In the genomic region with DNA sequence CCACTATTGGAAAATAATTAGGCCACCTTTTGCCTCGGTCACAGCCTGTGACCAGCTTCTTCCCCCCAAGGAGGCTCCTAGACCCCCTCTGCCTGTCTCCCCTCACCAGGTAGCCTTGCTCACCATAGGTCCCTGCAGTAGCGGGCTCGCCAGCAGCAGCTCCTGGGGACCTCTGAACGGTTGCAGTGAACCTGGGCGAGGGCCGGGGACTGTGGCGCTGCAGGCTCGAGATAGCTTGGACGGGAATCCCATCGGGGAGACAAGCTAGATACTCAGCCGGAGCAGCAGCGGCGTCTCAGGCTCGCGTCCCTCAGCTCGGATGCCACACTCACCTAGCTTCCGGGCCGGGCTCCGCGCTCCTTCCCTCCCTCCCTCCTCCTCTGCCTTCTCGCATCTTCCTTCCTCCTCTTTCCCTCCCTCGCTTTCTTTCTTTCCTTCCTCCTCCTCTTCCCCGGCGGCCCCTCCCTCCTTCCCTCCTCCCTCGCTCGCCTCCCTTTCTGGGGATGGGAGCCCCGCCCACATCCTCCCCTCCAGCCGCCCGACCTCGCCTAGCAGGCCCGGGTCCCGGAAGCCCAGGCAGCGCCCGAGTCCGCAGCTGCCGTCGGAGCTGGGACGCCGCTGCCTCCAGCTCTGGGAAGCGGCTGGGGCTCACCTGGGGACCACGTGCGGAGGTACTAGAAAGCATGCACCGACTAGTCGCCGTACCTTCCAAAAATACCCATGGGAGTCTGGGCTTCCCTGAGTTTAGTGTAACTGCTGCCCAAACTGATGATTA, we compare ENCODE assay signal across 8 cellular contexts. TPM values are rescaled to one million over a fixed set of nuclear protein-coding genes. Genes with fewer than 3 reads are reported as not detected.
A peak's percentile ranks its signal among the peaks of the same experiment; 100 is the strongest.
DNase-seq lines count a peak whose midpoint lies in the region; ATAC-seq, FAIRE-seq and TF ChIP-seq lines count a peak whose summit lies in the region.

A gene (minus strand): TSS at position 399 of the 775 bp plus-strand sequence. CDS start 4,603 bp downstream, outside the sequence.

- no TSS peak for BruUV-seq in PC-9 (replicated peaks; lab: Mats Ljungman, UMichigan)

- H4K20me1 ChIP-seq in PC-9 (ENCODE audit: insufficient read depth): no peaks in the 10 kb centered on the region

- peak in 2 of 4 donors; percentile 29 to 41 for TF ChIP-seq POLR2A in upper lobe of left lung (IDR thresholded peaks at IDR 0.05)

- peak within 1 kb of the TSS; percentile 96 for H3K4me2 ChIP-seq in PC-9

- H3K4me3 ChIP-seq in PC-9 (peak within 1 kb of the TSS; percentile 80), upper lobe of left lung (peak within 1 kb of the TSS; percentile 46 to 64 (median 56))

- H3K4me1 ChIP-seq in PC-9 (replicated peaks; ENCODE audit: insufficient read depth) (peaks cover 14% of the 10 kb centered on the region), upper lobe of left lung (peaks cover 4 to 51% (median 32%) of the 10 kb centered on the region in 4 donors)

- peaks cover 64 to 88% of the 10 kb centered on the region in 2 donors for H3K27me3 Mint-ChIP-seq in effector memory CD8-positive, alpha-beta T cell

- peaks cover 12% of the 10 kb centered on the region; the same call in 1 of the 2 replicates for H3F3A ChIP-seq in PC-9 (ENCODE audit: insufficient read depth, low read depth)

- no peak for TF ChIP-seq EP300 in upper lobe of left lung (IDR thresholded peaks at IDR 0.05)

- 3 to 4% methylated on average over 34 to 42 of the region's 45 CpGs for WGBS in upper lobe of left lung, 2 donors

- DNase-seq in NCI-H748 (lab: John Stamatoyannopoulos, UW; ENCODE audit: unreplicated experiment) (peak; percentile 68), NCI-H748 treated with DMSO at 0.1 percent for 48 hours (lab: John Stamatoyannopoulos, UW) (no peak), PC-9 (peak; percentile 71 to 93), lung microvascular endothelial cell (ENCODE audit: low read depth in 2 of 2) (peak; percentile 7 to 57), upper lobe of left lung (peak; percentile 80 to 91), RCC 7860 (ENCODE audit: low spot score) (no peak), NCI-H2029 (lab: John Stamatoyannopoulos, UW) (no peak)
- DNase-seq in effector memory CD8-positive, alpha-beta T cell: no peak

- no peak for TF ChIP-seq CTCF in PC-9 (conservative IDR thresholded peaks at IDR 0.05)
- no peak for TF ChIP-seq CTCF in upper lobe of left lung (IDR thresholded peaks at IDR 0.05)

- FAIRE-seq in RCC 7860 (lab: Jason Lieb, UNC): no peak

- no peak for ATAC-seq in effector memory CD8-positive, alpha-beta T cell (replicated peaks)
- peak; percentile 76 to 83 for ATAC-seq in upper lobe of left lung (ENCODE audit: low FRiP score in 2 of 2)

- no peaks in the 10 kb centered on the region for H3K9me3 ChIP-seq in PC-9 (ENCODE audit: insufficient read depth, low read depth)
- no peaks in the 10 kb centered on the region for H3K9me3 ChIP-seq in upper lobe of left lung

- H3K9me2 ChIP-seq in PC-9 (ENCODE audit: insufficient read depth): no peaks in the 10 kb centered on the region

- H3K27me3 ChIP-seq in PC-9 (ENCODE audit: insufficient read depth, low read depth) (no peaks in the 10 kb centered on the region), upper lobe of left lung (peaks cover 0 to 28% (median 4%) of the 10 kb centered on the region in 4 donors)

- CTCF ChIA-PET in PC-9 (lab: Charles Lee): interaction anchor here (0.6 to 1.7 kb wide), 4 partner anchors 214 to 1862 kb away, joined by 3 to 9 read pairs (median 4); no protein-coding TSS in a partner anchor

- H3K79me2 ChIP-seq in PC-9 (ENCODE audit: low read depth): peaks cover 34% of the 10 kb centered on the region

- no peaks in the 10 kb centered on the region for H3K9me3 Mint-ChIP-seq in effector memory CD8-positive, alpha-beta T cell

- H3K4me1 Mint-ChIP-seq in effector memory CD8-positive, alpha-beta T cell (ENCODE audit: low read depth in 2 of 2): peaks cover 0 to 12% of the 10 kb centered on the region in 2 donors

- H3K27ac Mint-ChIP-seq in effector memory CD8-positive, alpha-beta T cell: no peak within 1 kb of the TSS

- no peaks in the 10 kb centered on the region for H3K36me3 Mint-ChIP-seq in effector memory CD8-positive, alpha-beta T cell (ENCODE audit: insufficient read depth)

- H2AFZ ChIP-seq in PC-9: peak within 1 kb of the TSS; percentile 93

- intact Hi-C loops in PC-9 (cut with micrococcal nuclease; ENCODE audit: unreplicated experiment): loop anchor here (1.0 to 2.0 kb wide), 6 partner anchors 150 to 417 kb away; no protein-coding TSS in a partner anchor

- H3K4me3 Mint-ChIP-seq in effector memory CD8-positive, alpha-beta T cell: peak within 1 kb of the TSS; percentile 51 to 54

- H3K36me3 ChIP-seq in PC-9 (ENCODE audit: low read depth): 0 out of 2 replicates have a peak, but pooled peaks cover 10% of the 10 kb centered on the region
- no peaks in the 10 kb centered on the region for H3K36me3 ChIP-seq in upper lobe of left lung

- peak within 1 kb of the TSS; percentile 40 for H3K27ac ChIP-seq in PC-9
- peak within 1 kb of the TSS; percentile 13 to 89 (median 88) for H3K27ac ChIP-seq in upper lobe of left lung

- POLR2A ChIA-PET in PC-9 (lab: Charles Lee; ENCODE audit: unreplicated experiment): interaction anchor here (0.6 to 3.1 kb wide), 12 partner anchors 10 to 1435 kb away, joined by 3 to 60 read pairs (median 8); no protein-coding TSS in a partner anchor

RNA-seq across cellular contexts. Expression of the gene that starts here (rescaled TPM):
- total RNA-seq in PC-9 (2021) (62.4 and 63.5 TPM in 2 replicates), lung microvascular endothelial cell (25.1 and 48.2 TPM in 2 replicates), upper lobe of left lung (10 to 100 TPM in 4 of 6 donors, 1 to 10 TPM in 2; 5.3 to 19.9 (median 11.3) TPM)

Comparison
In these comparisons a context has a peak if more than half of its experiments do, and no peak if none do; other contexts are left out.
1. DNase-seq: peak in NCI-H748 (single experiment), PC-9 (2 of 2), lung microvascular endothelial cell (2 of 2) and upper lobe of left lung (2 of 2); none in NCI-H748 treated with DMSO at 0.1 percent for 48 hours (single experiment), effector memory CD8-positive, alpha-beta T cell (0 of 3), RCC 7860 (single experiment) and NCI-H2029 (single experiment).